39 cellular contexts compared by ENCODE assay signal in genomic region chr3:63609834-63610233, GRCh38. TPM values are rescaled to one million over a fixed set of nuclear protein-coding genes. Genes with fewer than 3 reads are reported as not detected.
"Had no signal": no experiment of that assay in that cellular context is flagged by ENCODE, and none has a peak within 500 bp of the region (broad histone marks: within the 10 kb centered on the region; RNA-seq: fewer than 3 reads in every experiment).

No MANE protein-coding gene starts in this region.

- H3K9me3 ChIP-seq: adrenal gland, ascending aorta, body of pancreas, breast epithelium had no signal

- FAIRE-seq: astrocyte, bronchial epithelial cell had no signal

- H3K27ac ChIP-seq: adrenal gland, ascending aorta, body of pancreas, brain microvascular endothelial cell, breast epithelium, cardiac muscle cell had no signal

- H3K4me1 ChIP-seq: adrenal gland, ascending aorta, breast epithelium had no signal

- ATAC-seq: activated naive CD4-positive, alpha-beta T cell treated with anti-CD3 and anti-CD28 coated beads, Interleukin-2, amount 50 U/mL, for 72 hours; activated naive CD8-positive, alpha-beta T cell treated with anti-CD3 and anti-CD28 coated beads, Interleukin-2, amount 50 U/mL, for 24 hours; activated T-cell treated with anti-CD3 and anti-CD28 coated beads, Interleukin-2, amount 50 U/mL, for 4 hours; activated T-cell treated with anti-CD3 and anti-CD28 coated beads, Interleukin-2, amount 50 U/mL, for 72 hours; activated T-helper 17 cell treated with anti-CD3 and anti-CD28 coated beads, Interleukin-2, amount 50 U/mL, for 72 hours; body of pancreas had no signal

- H3K4me3 ChIP-seq: adrenal gland, ascending aorta, body of pancreas, breast epithelium, cardiac muscle cell had no signal

- H3K36me3 ChIP-seq: adrenal gland, ascending aorta, brain microvascular endothelial cell, breast epithelium, cardiac muscle cell had no signal

- H3K27me3 ChIP-seq: adrenal gland, ascending aorta, body of pancreas, brain microvascular endothelial cell, breast epithelium, cardiac muscle cell had no signal

- DNase-seq: activated effector memory CD4-positive, alpha-beta T cell treated with anti-CD3 and anti-CD28 coated beads, Interleukin-2, amount 50 U/mL, for 16 hours; activated effector memory CD4-positive, alpha-beta T cell treated with Interleukin-2 at 50 U/mL for 16 hours; activated gamma-delta T cell; activated gamma-delta T cell treated with Interleukin-2 at 50 U/mL for 16 hours; activated naive CD4-positive, alpha-beta T cell; activated naive CD4-positive, alpha-beta T cell treated with anti-CD3 and anti-CD28 coated beads for 36 hours; activated naive CD4-positive, alpha-beta T cell treated with anti-CD3 and anti-CD28 coated beads, Interleukin-2, amount 10 ng/mL, durations not matched to agents 7 days and 5 days; activated naive CD4-positive, alpha-beta T cell treated with anti-CD3 and anti-CD28 coated beads, Interleukin-2, amount 50 U/mL, for 16 hours; activated naive CD4-positive, alpha-beta T cell treated with Interleukin-2 at 50 U/mL for 16 hours; activated naive CD8-positive, alpha-beta T cell treated with anti-CD3 and anti-CD28 coated beads for 36 hours; activated naive CD8-positive, alpha-beta T cell treated with anti-CD3 and anti-CD28 coated beads, Interleukin-2, amount 10 ng/mL, durations not matched to agents 7 days and 5 days; activated naive CD8-positive, alpha-beta T cell treated with anti-CD3 and anti-CD28 coated beads, Interleukin-2, amount 50 U/mL, for 24 hours; activated T-cell treated with anti-CD3 and anti-CD28 coated beads, Interleukin-2, amount 50 U/mL, for 1 hour; activated T-cell treated with anti-CD3 and anti-CD28 coated beads, Interleukin-2, amount 50 U/mL, for 24 hours; activated T-cell treated with anti-CD3 and anti-CD28 coated beads, Interleukin-2, amount 50 U/mL, for 4 hours; activated T-cell treated with anti-CD3 and anti-CD28 coated beads, Interleukin-2, amount 50 U/mL, for 48 hours; activated T-cell treated with anti-CD3 and anti-CD28 coated beads, Interleukin-2, amount 50 U/mL, for 72 hours; adrenal gland; amniotic stem cell; amygdala; anterior cingulate cortex; aorta; brain microvascular endothelial cell; caudate nucleus; central memory CD4-positive, alpha-beta T cell; cerebellar nuclear complex had no signal

RNA-seq across cellular contexts. Expression of gene SNTN, which starts 42.6 kb away (rescaled TPM):
- total RNA-seq: activated naive CD4-positive, alpha-beta T cell treated with anti-CD3 and anti-CD28 coated beads for 36 hours; activated naive CD4-positive, alpha-beta T cell treated with anti-CD3 and anti-CD28 coated beads, Interleukin-2, amount 50 U/mL, for 72 hours; activated naive CD8-positive, alpha-beta T cell treated with anti-CD3 and anti-CD28 coated beads for 36 hours; activated naive CD8-positive, alpha-beta T cell treated with anti-CD3 and anti-CD28 coated beads, Interleukin-2, amount 10 ng/mL, durations not matched to agents 7 days and 5 days; activated T-cell treated with anti-CD3 and anti-CD28 coated beads, Interleukin-2, amount 50 U/mL, for 4 hours; activated T-cell treated with anti-CD3 and anti-CD28 coated beads, Interleukin-2, amount 50 U/mL, for 72 hours; activated T-helper 1 cell treated with anti-CD3 and anti-CD28 coated beads, Interleukin-12 subunit alpha, Interleukin-12 subunit beta, Interleukin-2, Interleukin-4 antibody, amounts not matched to agents 30 ng/mL and 10 ng/mL and 1 ng/mL, durations not matched to agents 14 hours and 24 hours and 36 hours; activated T-helper 17 cell treated with anti-CD3 and anti-CD28 coated beads, Interleukin-2, amount 50 U/mL, for 72 hours; activated T-helper 2 cell treated with anti-CD3 and anti-CD28 coated beads, Interferon-gamma antibody, Interleukin-2, Interleukin-4, amounts not matched to agents 10 μg/mL and 5 μg/mL and 100 μg/mL, durations not matched to agents 14 hours and 24 hours and 36 hours; adrenal gland; aorta; ascending aorta; astrocyte; breast epithelium; bronchial epithelial cell; cardiac septum; cerebellum; chondrocyte had no signal
- polyA plus RNA-seq: adrenal gland, aorta, cardiac muscle cell had no signal
